In the genomic region with DNA sequence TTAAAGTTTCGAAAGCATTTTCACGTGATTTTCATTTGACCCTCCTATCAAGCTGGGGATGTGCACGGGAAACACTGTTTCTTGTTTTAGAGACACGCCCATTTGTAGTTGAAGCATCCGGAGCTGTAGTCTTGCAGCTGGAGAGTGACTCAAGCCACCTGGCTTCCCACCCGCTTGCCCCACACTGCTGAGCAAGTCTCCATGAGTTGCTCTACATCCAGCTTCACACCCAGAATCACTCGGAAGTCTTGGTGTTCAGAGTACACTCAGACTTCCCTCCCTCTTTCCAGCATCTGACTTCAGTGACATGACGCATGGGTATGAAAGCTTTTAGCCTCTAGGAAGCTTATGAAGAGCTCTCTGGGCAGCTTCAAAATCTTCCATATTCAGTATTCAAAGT, we compare ENCODE assay signal across 23 cellular contexts.
DNase-seq lines count a peak whose midpoint lies in the region; ATAC-seq and TF ChIP-seq lines count a peak whose summit lies in the region.
"Had no signal": no experiment of that assay in that cellular context is flagged by ENCODE, and none has a peak within 500 bp of the region (broad histone marks: within the 10 kb centered on the region; RNA-seq: fewer than 3 reads in every experiment).

No MANE protein-coding gene starts in this region.

- H4K20me1 ChIP-seq in MM.1S (ENCODE audit: insufficient read depth, low read length) = no peaks in the 10 kb centered on the region

- H3K9me2 ChIP-seq in MM.1S (replicated peaks; ENCODE audit: insufficient read depth, low read length) = no peaks in the 10 kb centered on the region

- no peaks in the 10 kb centered on the region for H3F3A ChIP-seq in MM.1S (ENCODE audit: insufficient read depth, low read length)

- H3K36me3 Mint-ChIP-seq in activated naive CD4-positive, alpha-beta T cell treated with anti-CD3 and anti-CD28 coated beads for 36 hours (ENCODE audit: low read depth) = peaks cover 47% of the 10 kb centered on the region

- TF ChIP-seq CTCF in epithelial cell of esophagus (IDR thresholded peaks at IDR 0.05; ENCODE audit: insufficient read depth, low read depth, low read length, missing control alignments) (no peak), GM13976 (IDR thresholded peaks at IDR 0.05; ENCODE audit: borderline replicate concordance, control extremely low read depth, extremely low read depth, insufficient read depth, missing control alignments) (no peak), MM.1S (IDR thresholded peaks at IDR 0.05; ENCODE audit: low read length) (no peak)

- no peak overlapping the region for H2BK12ac ChIP-seq in trophoblast cell (ENCODE audit: low read length)

- no peaks in the 10 kb centered on the region for H3K27me3 ChIP-seq in trophoblast cell (ENCODE audit: insufficient read depth, low read length)
- H3K27me3 ChIP-seq in MM.1S (replicated peaks; ENCODE audit: insufficient read depth, low read length) = no peaks in the 10 kb centered on the region
- H3K27me3 ChIP-seq: hepatocyte had no signal

- no peak overlapping the region for H2AK5ac ChIP-seq in trophoblast cell (ENCODE audit: low read length)

- no peaks in the 10 kb centered on the region for H3K79me2 ChIP-seq in trophoblast cell (ENCODE audit: control insufficient read depth, insufficient read depth, low read length, poor library complexity)
- H3K79me2 ChIP-seq in MM.1S (ENCODE audit: low read length) = no peaks in the 10 kb centered on the region
- H3K79me2 ChIP-seq: hepatocyte had no signal

- H3K4me2 ChIP-seq in trophoblast cell (ENCODE audit: low read length) (no peak overlapping the region), MM.1S (ENCODE audit: low read depth, low read length) (no peak overlapping the region)
- H3K4me2 ChIP-seq: GM23338, hepatocyte had no signal

- peaks cover 35% of the 10 kb centered on the region for H3K4me1 Mint-ChIP-seq in activated naive CD4-positive, alpha-beta T cell treated with anti-CD3 and anti-CD28 coated beads for 36 hours (ENCODE audit: low read depth)
- H3K4me1 Mint-ChIP-seq: mesothelial cell of epicardium had no signal

- in situ Hi-C loops in GM13976 (cut with MboI; ENCODE audit: low sequenced_read_pairs, unreplicated experiment) = no loop called here

- H3K27ac Mint-ChIP-seq in activated naive CD4-positive, alpha-beta T cell treated with anti-CD3 and anti-CD28 coated beads for 36 hours = no peak overlapping the region
- H3K27ac Mint-ChIP-seq: GM23338; mesothelial cell of epicardium; T-helper 1 cell treated with Interleukin-12 subunit alpha and Interleukin-12 subunit beta and Interleukin-4 antibody, amounts not matched to agents 30 μg/mL and 1 μg/mL, for 36 hours had no signal

- CTCF ChIA-PET in activated naive CD4-positive, alpha-beta T cell treated with anti-CD3 and anti-CD28 coated beads for 36 hours (lab: Charles Lee) = no interaction called here

- peaks cover 3 to 7% of the 10 kb centered on the region in 2 experiments for H3K36me3 ChIP-seq in trophoblast cell (ENCODE audit: control insufficient read depth in 1 of 2, insufficient read depth in 2 of 2, low read length in 2 of 2)
- H3K36me3 ChIP-seq in MM.1S (replicated peaks; ENCODE audit: insufficient read depth, low read length) = 0 out of 2 replicates have a peak, but pooled peaks cover 2% of the 10 kb centered on the region

- no peak overlapping the region for H3K4me3 ChIP-seq in epithelial cell of esophagus (ENCODE audit: low read length)
- H3K4me3 ChIP-seq in trophoblast cell (ENCODE audit: low read depth, low read length) = no peak overlapping the region
- no peak overlapping the region for H3K4me3 ChIP-seq in MM.1S (ENCODE audit: low read length)
- H3K4me3 ChIP-seq: GM23338, hepatocyte, thoracic aorta had no signal

- no peak overlapping the region for H3K18ac ChIP-seq in trophoblast cell (ENCODE audit: low read length)

- H3K14ac ChIP-seq in trophoblast cell (ENCODE audit: low read length) = no peak overlapping the region

- H4K8ac ChIP-seq in trophoblast cell (ENCODE audit: low read depth, low read length) = no peak overlapping the region

- H3K9me3 Mint-ChIP-seq in activated naive CD4-positive, alpha-beta T cell treated with anti-CD3 and anti-CD28 coated beads for 36 hours = no peaks in the 10 kb centered on the region
- H3K9me3 Mint-ChIP-seq: GM23338, mesothelial cell of epicardium had no signal

- H3K27me3 Mint-ChIP-seq in activated naive CD4-positive, alpha-beta T cell treated with anti-CD3 and anti-CD28 coated beads for 36 hours (ENCODE audit: low read depth) = no peaks in the 10 kb centered on the region

- intact Hi-C loops in activated naive CD4-positive, alpha-beta T cell treated with anti-CD3 and anti-CD28 coated beads for 36 hours (cut with micrococcal nuclease) = no loop called here

- no CpG with 5 or more reads among the region's 8 CpGs for WGBS in trophoblast cell (ENCODE audit: extremely low coverage, insufficient coverage, insufficient read length)

- no peaks in the 10 kb centered on the region for H3K4me1 ChIP-seq in trophoblast cell (ENCODE audit: control insufficient read depth in 1 of 2, insufficient read depth in 2 of 2, low read length in 2 of 2)
- H3K4me1 ChIP-seq in MM.1S (ENCODE audit: low read length) = no peaks in the 10 kb centered on the region

- H3K79me1 ChIP-seq in trophoblast cell (ENCODE audit: low read length) = no peaks in the 10 kb centered on the region

- H2AFZ ChIP-seq in trophoblast cell (ENCODE audit: insufficient read depth, low read length, poor library complexity) (no peak overlapping the region), MM.1S (ENCODE audit: low read length) (no peak overlapping the region)
- H2AFZ ChIP-seq: GM23338, hepatocyte had no signal

- no peak overlapping the region for H4K91ac ChIP-seq in trophoblast cell (ENCODE audit: low read depth, low read length)

- no peak for ATAC-seq in HG03457 (IDR thresholded peaks at IDR 0.05; ENCODE audit: unreplicated experiment)
- ATAC-seq: GM23338, HepG2 had no signal

- no peaks in the 10 kb centered on the region for H3K9me3 ChIP-seq in trophoblast cell (ENCODE audit: insufficient read depth, low read depth, low read length)
- H3K9me3 ChIP-seq in MM.1S (replicated peaks; ENCODE audit: insufficient read depth, low read length) = no peaks in the 10 kb centered on the region
- H3K9me3 ChIP-seq: thoracic aorta had no signal

- no peak overlapping the region for H2BK120ac ChIP-seq in trophoblast cell (ENCODE audit: insufficient read depth, low read length, poor library complexity)

- no peak overlapping the region for H3K4me3 Mint-ChIP-seq in activated naive CD4-positive, alpha-beta T cell treated with anti-CD3 and anti-CD28 coated beads for 36 hours
- H3K4me3 Mint-ChIP-seq: GM23338; mesothelial cell of epicardium; T-helper 1 cell treated with Interleukin-12 subunit alpha and Interleukin-12 subunit beta and Interleukin-4 antibody, amounts not matched to agents 30 μg/mL and 1 μg/mL, for 36 hours had no signal

- H3K4ac ChIP-seq in trophoblast cell (ENCODE audit: low read depth, low read length) = no peak overlapping the region

- H3K27ac ChIP-seq in trophoblast cell (ENCODE audit: low read depth, low read length) (no peak overlapping the region), MM.1S (ENCODE audit: low read length) (no peak overlapping the region)
- H3K27ac ChIP-seq: hepatocyte, thoracic aorta had no signal

- no peak overlapping the region for H2BK5ac ChIP-seq in trophoblast cell (ENCODE audit: low read depth, low read length, poor library complexity)

- H4K12ac ChIP-seq in trophoblast cell (ENCODE audit: low read depth, low read length) = no peak overlapping the region

- no peak overlapping the region for H3K23ac ChIP-seq in trophoblast cell (ENCODE audit: low read length)

- H3K9ac ChIP-seq in trophoblast cell (ENCODE audit: low read length) = no peak overlapping the region
- no peak overlapping the region for H3K9ac ChIP-seq in MM.1S (ENCODE audit: low read length)

- DNase-seq in activated naive CD4-positive, alpha-beta T cell treated with anti-CD3 and anti-CD28 coated beads for 36 hours = peak; percentile 24
- no peak for DNase-seq in activated naive CD4-positive, alpha-beta T cell treated with Interleukin-2 at 50 U/mL for 16 hours
- peak; percentile 76 for DNase-seq in LHCN-M2 (ENCODE audit: low read depth)
- peak; percentile 66 for DNase-seq in epithelial cell of esophagus (ENCODE audit: low read depth)
- DNase-seq in trophoblast cell = peak; percentile 67 to 68
- no peak for DNase-seq in GM13976 (ENCODE audit: low spot score)
- DNase-seq in MM.1S = no peak
- DNase-seq: activated CD8-positive, alpha-beta memory T cell treated with anti-CD3 and anti-CD28 coated beads for 24 hours; amniotic stem cell; cerebellar nuclear complex; DMS153; effector memory CD4-positive, alpha-beta T cell; islet precursor cell; NCI-H1694 treated with DMSO at 0.1 percent for 48 hours; NCI-H226; NK-92 treated with Interleukin-12 subunit alpha and Interleukin-12 subunit beta, amount 100 ng/mL, for 24 hours had no signal

Comparison
In these comparisons a context has a peak if more than half of its experiments do, and no peak if none do; other contexts are left out.
1. DNase-seq: peak in activated naive CD4-positive, alpha-beta T cell treated with anti-CD3 and anti-CD28 coated beads for 36 hours (single experiment), LHCN-M2 (single experiment), epithelial cell of esophagus (single experiment) and trophoblast cell (2 of 2); none in activated naive CD4-positive, alpha-beta T cell treated with Interleukin-2 at 50 U/mL for 16 hours (single experiment), GM13976 (single experiment) and MM.1S (single experiment).